1 cellular context compared by ENCODE assay signal in genomic region chr19:40533508-40533907, GRCh38.
TF ChIP-seq lines count a peak whose summit lies in the region.

No MANE protein-coding gene starts in this region.

TF ChIP-seq in HepG2, 621 proteins besides CTCF, POLR2A, EP300 and RAD21:
- TF ChIP-seq, protein P1, sequence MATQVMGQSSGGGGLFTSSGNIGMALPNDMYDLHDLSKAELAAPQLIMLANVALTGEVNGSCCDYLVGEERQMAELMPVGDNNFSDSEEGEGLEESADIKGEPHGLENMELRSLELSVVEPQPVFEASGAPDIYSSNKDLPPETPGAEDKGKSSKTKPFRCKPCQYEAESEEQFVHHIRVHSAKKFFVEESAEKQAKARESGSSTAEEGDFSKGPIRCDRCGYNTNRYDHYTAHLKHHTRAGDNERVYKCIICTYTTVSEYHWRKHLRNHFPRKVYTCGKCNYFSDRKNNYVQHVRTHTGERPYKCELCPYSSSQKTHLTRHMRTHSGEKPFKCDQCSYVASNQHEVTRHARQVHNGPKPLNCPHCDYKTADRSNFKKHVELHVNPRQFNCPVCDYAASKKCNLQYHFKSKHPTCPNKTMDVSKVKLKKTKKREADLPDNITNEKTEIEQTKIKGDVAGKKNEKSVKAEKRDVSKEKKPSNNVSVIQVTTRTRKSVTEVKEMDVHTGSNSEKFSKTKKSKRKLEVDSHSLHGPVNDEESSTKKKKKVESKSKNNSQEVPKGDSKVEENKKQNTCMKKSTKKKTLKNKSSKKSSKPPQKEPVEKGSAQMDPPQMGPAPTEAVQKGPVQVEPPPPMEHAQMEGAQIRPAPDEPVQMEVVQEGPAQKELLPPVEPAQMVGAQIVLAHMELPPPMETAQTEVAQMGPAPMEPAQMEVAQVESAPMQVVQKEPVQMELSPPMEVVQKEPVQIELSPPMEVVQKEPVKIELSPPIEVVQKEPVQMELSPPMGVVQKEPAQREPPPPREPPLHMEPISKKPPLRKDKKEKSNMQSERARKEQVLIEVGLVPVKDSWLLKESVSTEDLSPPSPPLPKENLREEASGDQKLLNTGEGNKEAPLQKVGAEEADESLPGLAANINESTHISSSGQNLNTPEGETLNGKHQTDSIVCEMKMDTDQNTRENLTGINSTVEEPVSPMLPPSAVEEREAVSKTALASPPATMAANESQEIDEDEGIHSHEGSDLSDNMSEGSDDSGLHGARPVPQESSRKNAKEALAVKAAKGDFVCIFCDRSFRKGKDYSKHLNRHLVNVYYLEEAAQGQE (IDR thresholded peaks at IDR 0.05; ENCODE audit: borderline replicate concordance in 1 of 2, low read depth in 1 of 2, low read length in 2 of 2) = no peak
- 0 out of 2 replicates have a peak, but pooled peaks have one; percentile 9 for TF ChIP-seq STAG1 (CRISPR knock-in tag; IDR thresholded peaks at IDR 0.05)
